ENCODE assay signal across 1 cellular context in the genomic region with DNA sequence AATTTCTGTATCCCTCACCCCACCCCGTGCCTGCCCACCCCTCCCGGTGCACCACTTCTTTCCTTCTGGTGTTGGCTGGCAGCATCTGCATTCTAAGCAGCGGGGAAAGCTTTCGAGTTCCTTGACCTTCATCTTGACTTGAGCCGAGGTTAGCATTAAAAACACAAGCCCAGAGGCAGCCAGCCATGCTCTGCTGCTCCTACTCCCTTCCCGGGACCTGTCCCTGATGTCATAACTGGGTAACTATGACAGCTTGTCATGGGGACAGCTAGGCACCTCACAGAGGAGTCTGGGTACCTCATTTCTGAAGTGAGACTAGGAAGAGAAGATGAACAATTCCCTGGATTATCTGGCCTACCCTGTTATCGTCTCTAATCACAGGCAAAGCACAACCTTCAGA.
TF ChIP-seq lines count a peak whose summit lies in the region.

Gene CFAP97D1, plus strand, starts transcription at position 301 of the 400 bp plus-strand sequence. Its CDS starts 28 bp downstream, at position 329.

TF ChIP-seq in SK-N-SH, 30 proteins besides CTCF, POLR2A, EP300 and RAD21 (continued from another document):
- TF ChIP-seq, protein P1, sequence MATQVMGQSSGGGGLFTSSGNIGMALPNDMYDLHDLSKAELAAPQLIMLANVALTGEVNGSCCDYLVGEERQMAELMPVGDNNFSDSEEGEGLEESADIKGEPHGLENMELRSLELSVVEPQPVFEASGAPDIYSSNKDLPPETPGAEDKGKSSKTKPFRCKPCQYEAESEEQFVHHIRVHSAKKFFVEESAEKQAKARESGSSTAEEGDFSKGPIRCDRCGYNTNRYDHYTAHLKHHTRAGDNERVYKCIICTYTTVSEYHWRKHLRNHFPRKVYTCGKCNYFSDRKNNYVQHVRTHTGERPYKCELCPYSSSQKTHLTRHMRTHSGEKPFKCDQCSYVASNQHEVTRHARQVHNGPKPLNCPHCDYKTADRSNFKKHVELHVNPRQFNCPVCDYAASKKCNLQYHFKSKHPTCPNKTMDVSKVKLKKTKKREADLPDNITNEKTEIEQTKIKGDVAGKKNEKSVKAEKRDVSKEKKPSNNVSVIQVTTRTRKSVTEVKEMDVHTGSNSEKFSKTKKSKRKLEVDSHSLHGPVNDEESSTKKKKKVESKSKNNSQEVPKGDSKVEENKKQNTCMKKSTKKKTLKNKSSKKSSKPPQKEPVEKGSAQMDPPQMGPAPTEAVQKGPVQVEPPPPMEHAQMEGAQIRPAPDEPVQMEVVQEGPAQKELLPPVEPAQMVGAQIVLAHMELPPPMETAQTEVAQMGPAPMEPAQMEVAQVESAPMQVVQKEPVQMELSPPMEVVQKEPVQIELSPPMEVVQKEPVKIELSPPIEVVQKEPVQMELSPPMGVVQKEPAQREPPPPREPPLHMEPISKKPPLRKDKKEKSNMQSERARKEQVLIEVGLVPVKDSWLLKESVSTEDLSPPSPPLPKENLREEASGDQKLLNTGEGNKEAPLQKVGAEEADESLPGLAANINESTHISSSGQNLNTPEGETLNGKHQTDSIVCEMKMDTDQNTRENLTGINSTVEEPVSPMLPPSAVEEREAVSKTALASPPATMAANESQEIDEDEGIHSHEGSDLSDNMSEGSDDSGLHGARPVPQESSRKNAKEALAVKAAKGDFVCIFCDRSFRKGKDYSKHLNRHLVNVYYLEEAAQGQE (IDR thresholded peaks at IDR 0.05; ENCODE audit: low read depth, low read length), result no peak
- no peak for TF ChIP-seq GATA2 (CRISPR knock-in tag; IDR thresholded peaks at IDR 0.05)
- no peak for TF ChIP-seq FOXM1 (IDR thresholded peaks at IDR 0.05; ENCODE audit: low read depth)
- TF ChIP-seq CHD2 (IDR thresholded peaks at IDR 0.05; ENCODE audit: low read length, partially characterized antibody), result no peak
- TF ChIP-seq JUND (IDR thresholded peaks at IDR 0.05), result no peak
- no peak for TF ChIP-seq TCF12 (IDR thresholded peaks at IDR 0.05)
- TF ChIP-seq, protein P2, sequence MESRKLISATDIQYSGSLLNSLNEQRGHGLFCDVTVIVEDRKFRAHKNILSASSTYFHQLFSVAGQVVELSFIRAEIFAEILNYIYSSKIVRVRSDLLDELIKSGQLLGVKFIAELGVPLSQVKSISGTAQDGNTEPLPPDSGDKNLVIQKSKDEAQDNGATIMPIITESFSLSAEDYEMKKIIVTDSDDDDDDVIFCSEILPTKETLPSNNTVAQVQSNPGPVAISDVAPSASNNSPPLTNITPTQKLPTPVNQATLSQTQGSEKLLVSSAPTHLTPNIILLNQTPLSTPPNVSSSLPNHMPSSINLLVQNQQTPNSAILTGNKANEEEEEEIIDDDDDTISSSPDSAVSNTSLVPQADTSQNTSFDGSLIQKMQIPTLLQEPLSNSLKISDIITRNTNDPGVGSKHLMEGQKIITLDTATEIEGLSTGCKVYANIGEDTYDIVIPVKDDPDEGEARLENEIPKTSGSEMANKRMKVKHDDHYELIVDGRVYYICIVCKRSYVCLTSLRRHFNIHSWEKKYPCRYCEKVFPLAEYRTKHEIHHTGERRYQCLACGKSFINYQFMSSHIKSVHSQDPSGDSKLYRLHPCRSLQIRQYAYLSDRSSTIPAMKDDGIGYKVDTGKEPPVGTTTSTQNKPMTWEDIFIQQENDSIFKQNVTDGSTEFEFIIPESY (IDR thresholded peaks at IDR 0.05; ENCODE audit: borderline replicate concordance, low read depth), result no peak
